In the genomic region with DNA sequence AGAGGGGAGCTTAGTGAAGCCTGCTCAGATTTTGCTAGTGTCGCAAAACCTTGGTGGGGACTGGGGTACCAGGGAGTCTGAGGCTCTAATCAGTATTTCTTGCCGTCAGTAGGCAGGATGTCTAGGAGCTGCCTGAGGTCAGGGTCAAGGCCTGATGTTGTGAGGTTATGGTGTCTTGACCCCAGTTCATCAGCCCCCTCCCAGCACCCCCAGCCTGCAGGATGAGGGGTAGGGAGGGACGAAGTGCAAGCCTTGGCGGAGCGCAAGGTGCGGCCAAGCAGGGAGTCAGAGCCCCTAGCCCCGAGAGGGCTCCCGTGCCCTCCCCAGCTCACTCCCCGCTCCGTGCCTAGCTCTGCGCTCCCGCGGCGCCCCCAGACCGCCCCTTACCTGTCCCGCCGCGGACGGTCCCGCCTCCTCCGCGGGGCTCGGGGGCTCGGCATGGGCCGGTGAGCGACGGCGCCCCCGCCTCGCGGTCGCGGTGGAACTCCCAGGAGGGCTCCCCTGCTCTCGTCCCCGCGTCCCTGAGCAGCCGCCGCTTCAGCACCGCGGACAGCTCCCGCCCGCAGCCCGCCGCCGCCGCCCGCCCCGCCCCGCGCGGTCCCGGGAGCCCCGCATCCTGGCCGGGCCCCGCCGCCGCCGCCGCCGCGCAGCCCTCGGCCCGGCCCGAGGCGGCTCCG, we compare ENCODE assay signal across 9 cellular contexts. TPM values are rescaled to one million over a fixed set of nuclear protein-coding genes. Genes with fewer than 3 reads are reported as not detected.
DNase-seq lines count a peak whose midpoint lies in the region; ATAC-seq and TF ChIP-seq lines count a peak whose summit lies in the region.
"Had no signal": no experiment of that assay in that cellular context is flagged by ENCODE, and none has a peak within 500 bp of the region (broad histone marks: within the 10 kb centered on the region; RNA-seq: fewer than 3 reads in every experiment).

No MANE protein-coding gene starts in this region.

- H3K27ac Mint-ChIP-seq in activated T-cell treated with anti-CD3 and anti-CD28 coated beads, Interleukin-2, amount 50 U/mL, for 24 hours = no peak overlapping the region

- intact Hi-C loops in Right ventricle myocardium inferior (cut with DNase I) (no loop called here), cardiac septum (cut with DNase I) (no loop called here)

- H3K4me3 ChIP-seq in cardiac muscle cell = peak overlapping the region; percentile 26

- DNase-seq in Right ventricle myocardium inferior (ENCODE audit: missing footprints) = no peak
- DNase-seq in cardiac septum (ENCODE audit: low spot score) = no peak
- peak; percentile 74 for DNase-seq in activated T-cell treated with anti-CD3 and anti-CD28 coated beads, Interleukin-2, amount 50 U/mL, for 24 hours
- peak; percentile 18 to 84 for DNase-seq in cardiac muscle cell (ENCODE audit: low read depth in 1 of 2, low spot score in 1 of 2)
- peak in 2 of 3 donors; percentile 27 to 42 for DNase-seq in stimulated activated CD4-positive, alpha-beta T cell treated with anti-CD3 and anti-CD28 coated beads, Interleukin-12 subunit alpha, Interleukin-12 subunit beta, amount 100 ng/mL, for 48 hours (ENCODE audit: low read depth in 2 of 3, low spot score in 1 of 3)
- no peak for DNase-seq in NCI-H1436 treated with DMSO at 0.1 percent for 48 hours (lab: John Stamatoyannopoulos, UW)
- no peak for DNase-seq in globus pallidus (ENCODE audit: low spot score)

- no peak for TF ChIP-seq CTCF in cardiac muscle cell (IDR thresholded peaks at IDR 0.05; ENCODE audit: low read depth, low read length)

- no peaks in the 10 kb centered on the region for H3K9me3 Mint-ChIP-seq in activated T-cell treated with anti-CD3 and anti-CD28 coated beads, Interleukin-2, amount 50 U/mL, for 24 hours

- H3K27me3 ChIP-seq in cardiac muscle cell = peaks cover 9% of the 10 kb centered on the region

- no peaks in the 10 kb centered on the region for H3K36me3 ChIP-seq in cardiac muscle cell

- peaks cover 69% of the 10 kb centered on the region for H3K27me3 Mint-ChIP-seq in activated T-cell treated with anti-CD3 and anti-CD28 coated beads, Interleukin-2, amount 50 U/mL, for 24 hours

- H3K4me3 Mint-ChIP-seq in activated T-cell treated with anti-CD3 and anti-CD28 coated beads, Interleukin-2, amount 50 U/mL, for 24 hours = no peak overlapping the region

- H3K4me1 ChIP-seq in cardiac muscle cell (ENCODE audit: low read depth) = no peaks in the 10 kb centered on the region

- peak; percentile 69 for ATAC-seq in Right ventricle myocardium inferior
- no peak for ATAC-seq in HG03139 (IDR thresholded peaks at IDR 0.05; ENCODE audit: unreplicated experiment)

- no peaks in the 10 kb centered on the region for H3K36me3 Mint-ChIP-seq in activated T-cell treated with anti-CD3 and anti-CD28 coated beads, Interleukin-2, amount 50 U/mL, for 24 hours (ENCODE audit: low read depth)

- H3K9me3 ChIP-seq in cardiac muscle cell (ENCODE audit: low read depth) = no peaks in the 10 kb centered on the region

- H3K27ac ChIP-seq in cardiac muscle cell = no peak overlapping the region

- peaks cover 2% of the 10 kb centered on the region for H3K4me1 Mint-ChIP-seq in activated T-cell treated with anti-CD3 and anti-CD28 coated beads, Interleukin-2, amount 50 U/mL, for 24 hours (ENCODE audit: low read depth)

RNA-seq across cellular contexts. Expression of gene SYNDIG1L, which starts 0.3 kb away (rescaled TPM):
- total RNA-seq in Right ventricle myocardium inferior (not detected), cardiac septum (not detected), cardiac muscle cell (0.11 and 0.39 TPM in 2 replicates)
- 0.52 TPM in 1 of 2 replicates, not detected in the other for polyA plus RNA-seq in cardiac muscle cell
- total RNA-seq: T-helper 1 cell treated with Interleukin-12 subunit alpha and Interleukin-12 subunit beta and Interleukin-4 antibody, amounts not matched to agents 30 ng/mL and 1 ng/mL, for 36 hours had no signal

Comparison
In these comparisons a context has a peak if more than half of its experiments do, and no peak if none do; other contexts are left out.
1. DNase-seq: peak in activated T-cell treated with anti-CD3 and anti-CD28 coated beads, Interleukin-2, amount 50 U/mL, for 24 hours (single experiment), cardiac muscle cell (2 of 2) and stimulated activated CD4-positive, alpha-beta T cell treated with anti-CD3 and anti-CD28 coated beads, Interleukin-12 subunit alpha, Interleukin-12 subunit beta, amount 100 ng/mL, for 48 hours (2 of 3); none in Right ventricle myocardium inferior (single experiment), cardiac septum (single experiment), NCI-H1436 treated with DMSO at 0.1 percent for 48 hours (single experiment) and globus pallidus (single experiment).